9 cellular contexts compared by ENCODE assay signal in genomic region chr19:48741222-48741999, GRCh38. TPM values are rescaled to one million over a fixed set of nuclear protein-coding genes. Genes with fewer than 3 reads are reported as not detected.
A peak's percentile ranks its signal among the peaks of the same experiment; 100 is the strongest.
DNase-seq lines count a peak whose midpoint lies in the region; ATAC-seq and TF ChIP-seq lines count a peak whose summit lies in the region.
"Had no signal": no experiment of that assay in that cellular context is flagged by ENCODE, and none has a peak within 500 bp of the region (broad histone marks: within the 10 kb centered on the region; RNA-seq: fewer than 3 reads in every experiment).

No MANE protein-coding gene starts in this region.

- H3K36me3 ChIP-seq in iPS-20b (ENCODE audit: insufficient read depth, low read depth, low read length) (no peaks in the 10 kb centered on the region), testis (ENCODE audit: low read depth, missing control alignments) (no peaks in the 10 kb centered on the region)

- ATAC-seq in activated CD8-positive, alpha-beta T cell treated with anti-CD3 and anti-CD28 coated beads, Interleukin-2, amount 10 ng/mL, durations not matched to agents 7 days and 5 days: no peak
- ATAC-seq in GM19455 (IDR thresholded peaks at IDR 0.05; ENCODE audit: unreplicated experiment): no peak

- no peak for TF ChIP-seq CTCF in testis (IDR thresholded peaks at IDR 0.05)

- no peak overlapping the region for H3K9ac ChIP-seq in iPS-20b (ENCODE audit: low read depth, low read length)

- POLR2A ChIA-PET in activated CD8-positive, alpha-beta T cell treated with anti-CD3 and anti-CD28 coated beads, Interleukin-2, amount 10 ng/mL, durations not matched to agents 7 days and 5 days (lab: Charles Lee): no interaction called here

- DNase-seq in activated CD4-positive, alpha-beta T cell treated with anti-CD3 and anti-CD28 coated beads, Interleukin-2, amount 50 U/mL, for 48 hours: peak; percentile 41 to 43
- DNase-seq in activated CD4-positive, alpha-beta T cell treated with anti-CD3 and anti-CD28 coated beads, Interleukin-2, amount 50 U/mL, for 1 hour: no peak
- peak; percentile 54 for DNase-seq in activated CD8-positive, alpha-beta T cell treated with anti-CD3 and anti-CD28 coated beads, Interleukin-2, amount 10 ng/mL, durations not matched to agents 7 days and 5 days
- peak; percentile 66 for DNase-seq in testis
- DNase-seq in NCI-H2107 (lab: John Stamatoyannopoulos, UW): no peak
- no peak for DNase-seq in NCI-H1417 treated with DMSO at 0.1 percent for 48 hours (lab: John Stamatoyannopoulos, UW)

- no peak overlapping the region for H3K27ac Mint-ChIP-seq in activated CD8-positive, alpha-beta T cell treated with anti-CD3 and anti-CD28 coated beads, Interleukin-2, amount 10 ng/mL, durations not matched to agents 7 days and 5 days

- no peaks in the 10 kb centered on the region for H3K36me3 Mint-ChIP-seq in activated CD8-positive, alpha-beta T cell treated with anti-CD3 and anti-CD28 coated beads, Interleukin-2, amount 10 ng/mL, durations not matched to agents 7 days and 5 days (ENCODE audit: low read depth)

- CTCF ChIA-PET in activated CD8-positive, alpha-beta T cell treated with anti-CD3 and anti-CD28 coated beads, Interleukin-2, amount 10 ng/mL, durations not matched to agents 7 days and 5 days (lab: Charles Lee): no interaction called here

- intact Hi-C loops in testis (cut with DNase I; ENCODE audit: low total_unique reads): no loop called here

- H3K9me3 ChIP-seq in iPS-20b (ENCODE audit: insufficient read depth, low read depth, low read length) (no peaks in the 10 kb centered on the region), testis (no peaks in the 10 kb centered on the region)

- peaks cover 34% of the 10 kb centered on the region for H3K4me1 Mint-ChIP-seq in activated CD8-positive, alpha-beta T cell treated with anti-CD3 and anti-CD28 coated beads, Interleukin-2, amount 10 ng/mL, durations not matched to agents 7 days and 5 days (ENCODE audit: low read depth)

- 33 to 44% methylated on average over 16 to 31 of the region's 32 CpGs for WGBS in testis, 2 donors

- TF ChIP-seq POLR2A in testis (IDR thresholded peaks at IDR 0.05): no peak

- peaks cover 10% of the 10 kb centered on the region for H3K9me3 Mint-ChIP-seq in activated CD8-positive, alpha-beta T cell treated with anti-CD3 and anti-CD28 coated beads, Interleukin-2, amount 10 ng/mL, durations not matched to agents 7 days and 5 days (ENCODE audit: insufficient read depth)

- no peak overlapping the region for H3K4me3 Mint-ChIP-seq in activated CD8-positive, alpha-beta T cell treated with anti-CD3 and anti-CD28 coated beads, Interleukin-2, amount 10 ng/mL, durations not matched to agents 7 days and 5 days

- H3K27me3 ChIP-seq in iPS-20b (ENCODE audit: insufficient read depth, low read length) (peaks cover 24% of the 10 kb centered on the region), testis (no peaks in the 10 kb centered on the region)

- peak overlapping the region; percentile 41 for H3K4me3 ChIP-seq in iPS-20b (ENCODE audit: low read length)
- H3K4me3 ChIP-seq in testis: no peak overlapping the region

- H3K27ac ChIP-seq in iPS-20b (ENCODE audit: low read length) (no peak overlapping the region), testis (peak overlapping the region in 1 of 2 donors; percentile 44)

- peaks cover 19% of the 10 kb centered on the region for H3K27me3 Mint-ChIP-seq in activated CD8-positive, alpha-beta T cell treated with anti-CD3 and anti-CD28 coated beads, Interleukin-2, amount 10 ng/mL, durations not matched to agents 7 days and 5 days (ENCODE audit: low read depth)

- H3K4me1 ChIP-seq in iPS-20b (ENCODE audit: insufficient read depth, low read length) (peaks cover 4% of the 10 kb centered on the region; the same call in 1 of the 2 replicates), testis (no peaks in the 10 kb centered on the region)

RNA-seq across cellular contexts. Expression of gene RASIP1, which starts 1.0 kb away (rescaled TPM):
- under 1 TPM; 0.26 to 0.42 TPM for total RNA-seq in activated CD8-positive, alpha-beta T cell treated with anti-CD3 and anti-CD28 coated beads, Interleukin-2, amount 10 ng/mL, durations not matched to agents 7 days and 5 days
- total RNA-seq in testis: 10 to 100 TPM; 11.2 to 21.4 TPM
- 8.8 TPM for polyA plus RNA-seq in testis (ENCODE audit: insufficient read depth, low read depth, low replicate concordance)

RNA-seq across cellular contexts. Expression of gene IZUMO1, which starts 5.3 kb away (rescaled TPM):
- not detected for total RNA-seq in activated CD8-positive, alpha-beta T cell treated with anti-CD3 and anti-CD28 coated beads, Interleukin-2, amount 10 ng/mL, durations not matched to agents 7 days and 5 days
- total RNA-seq in testis: 10 to 100 TPM; 10.5 to 28.9 TPM
- polyA plus RNA-seq in testis (ENCODE audit: insufficient read depth, low read depth, low replicate concordance): 32.8 TPM
- total RNA-seq: LHCN-M2 had no signal

RNA-seq across cellular contexts. Expression of gene FUT1, which starts 11.0 kb away (rescaled TPM):
- total RNA-seq in activated CD8-positive, alpha-beta T cell treated with anti-CD3 and anti-CD28 coated beads, Interleukin-2, amount 10 ng/mL, durations not matched to agents 7 days and 5 days: under 1 TPM; 0.16 to 0.26 TPM
- 1 to 10 TPM; 2.0 to 3.6 TPM for total RNA-seq in testis
- 5.1 TPM for polyA plus RNA-seq in testis (ENCODE audit: insufficient read depth, low read depth, low replicate concordance)
- total RNA-seq: LHCN-M2 had no signal

RNA-seq across cellular contexts. Expression of gene FGF21, which starts 13.9 kb away (rescaled TPM):
- not detected for total RNA-seq in activated CD8-positive, alpha-beta T cell treated with anti-CD3 and anti-CD28 coated beads, Interleukin-2, amount 10 ng/mL, durations not matched to agents 7 days and 5 days
- not detected for total RNA-seq in testis
- not detected for polyA plus RNA-seq in testis (ENCODE audit: insufficient read depth, low read depth, low replicate concordance)
- total RNA-seq: LHCN-M2 had no signal

RNA-seq across cellular contexts. Expression of gene MAMSTR, which starts 21.9 kb away (rescaled TPM):
- total RNA-seq in activated CD8-positive, alpha-beta T cell treated with anti-CD3 and anti-CD28 coated beads, Interleukin-2, amount 10 ng/mL, durations not matched to agents 7 days and 5 days: 1 to 10 TPM in 1 of 2 experiments, under 1 TPM in 1; 0.79 to 1.3 TPM
- 10 to 100 TPM; 21.8 TPM for total RNA-seq in testis
- 15.0 TPM for polyA plus RNA-seq in testis (ENCODE audit: insufficient read depth, low read depth, low replicate concordance)

Comparison
In these comparisons a context has a peak if more than half of its experiments do, and no peak if none do; other contexts are left out.
1. DNase-seq: peak in activated CD4-positive, alpha-beta T cell treated with anti-CD3 and anti-CD28 coated beads, Interleukin-2, amount 50 U/mL, for 48 hours (2 of 2), activated CD8-positive, alpha-beta T cell treated with anti-CD3 and anti-CD28 coated beads, Interleukin-2, amount 10 ng/mL, durations not matched to agents 7 days and 5 days (single experiment) and testis (single experiment); none in activated CD4-positive, alpha-beta T cell treated with anti-CD3 and anti-CD28 coated beads, Interleukin-2, amount 50 U/mL, for 1 hour (single experiment), NCI-H2107 (single experiment) and NCI-H1417 treated with DMSO at 0.1 percent for 48 hours (single experiment).
2. RNA of gene RASIP1, which starts 1.0 kb away (total RNA-seq): 11.2 to 21.4 TPM in testis; 0.26 to 0.42 TPM in activated CD8-positive, alpha-beta T cell treated with anti-CD3 and anti-CD28 coated beads, Interleukin-2, amount 10 ng/mL, durations not matched to agents 7 days and 5 days; every median in the first group is over 4 times any median in the second.
3. RNA of gene IZUMO1, which starts 5.3 kb away (total RNA-seq): 10.5 to 28.9 TPM in testis; not detected in activated CD8-positive, alpha-beta T cell treated with anti-CD3 and anti-CD28 coated beads, Interleukin-2, amount 10 ng/mL, durations not matched to agents 7 days and 5 days; every median in the first group is over 10 times any median in the second.